Comparison of ENCODE assay signal across 8 cellular contexts in genomic region chr6:143843689-143844405, GRCh38. TPM values are rescaled to one million over a fixed set of nuclear protein-coding genes. Genes with fewer than 3 reads are reported as not detected.
DNase-seq lines count a peak whose midpoint lies in the region; ATAC-seq and TF ChIP-seq lines count a peak whose summit lies in the region.

No MANE protein-coding gene starts in this region.

- ATAC-seq in HG03066 (IDR thresholded peaks at IDR 0.05; ENCODE audit: low read depth, unreplicated experiment), result peak; percentile 15
- ATAC-seq in gastroesophageal sphincter, result no peak

- H3K9me3 ChIP-seq in WERI-Rb-1 (ENCODE audit: severe bottlenecking) (no peaks in the 10 kb centered on the region), gastroesophageal sphincter (no peaks in the 10 kb centered on the region)

- TF ChIP-seq CTCF in WERI-Rb-1 (IDR thresholded peaks at IDR 0.05; ENCODE audit: low read depth, low read length) (no peak), gastroesophageal sphincter (IDR thresholded peaks at IDR 0.05) (no peak), retinal pigment epithelial cell (conservative IDR thresholded peaks at IDR 0.05; ENCODE audit: low read depth, low read length) (no peak)

- DNase-seq in activated T-cell treated with anti-CD3 and anti-CD28 coated beads for 48 hours (ENCODE audit: low read depth) (peak; percentile 6), WERI-Rb-1 (no peak), retinal pigment epithelial cell (ENCODE audit: low read depth) (no peak), cerebellar nuclear complex (lab: John Stamatoyannopoulos, UW) (no peak), cortex of kidney (lab: John Stamatoyannopoulos, UW) (no peak)
- no peak for DNase-seq in activated T-cell treated with anti-CD3 and anti-CD28 coated beads, Interleukin-2, amount 50 U/mL, for 1 hour

- no peak for TF ChIP-seq POLR2A in gastroesophageal sphincter (IDR thresholded peaks at IDR 0.05)

- H3K36me3 ChIP-seq in WERI-Rb-1 (peaks cover 48% of the 10 kb centered on the region), gastroesophageal sphincter (peaks cover 5 to 44% of the 10 kb centered on the region in 2 donors)

- H3K27ac ChIP-seq in WERI-Rb-1 (peak overlapping the region; percentile 93), gastroesophageal sphincter (peak overlapping the region; percentile 5 to 96 (median 92))

- TF ChIP-seq EP300 in gastroesophageal sphincter (IDR thresholded peaks at IDR 0.05), result no peak

- H3K4me3 ChIP-seq in WERI-Rb-1 (ENCODE audit: low read depth, low read length), result peak overlapping the region; percentile 60
- H3K4me3 ChIP-seq in gastroesophageal sphincter, result peak overlapping the region; percentile 40 to 75
- peak overlapping the region; percentile 92 for H3K4me3 ChIP-seq in retinal pigment epithelial cell (ENCODE audit: low read length)

- H3K4me1 ChIP-seq in gastroesophageal sphincter, result peaks cover 0 to 33% (median 3%) of the 10 kb centered on the region in 3 donors

- 3 to 17% methylated on average over 5 to 10 of the region's 13 CpGs for WGBS in gastroesophageal sphincter (ENCODE audit: low coverage in 1 of 2), 2 donors

- H3K27me3 ChIP-seq in WERI-Rb-1 (ENCODE audit: insufficient read depth, low read depth, severe bottlenecking), result no peaks in the 10 kb centered on the region
- H3K27me3 ChIP-seq in gastroesophageal sphincter, result no peaks in the 10 kb centered on the region

RNA-seq across cellular contexts. Expression of gene LTV1, which starts 0.7 kb away (rescaled TPM):
- 10 to 100 TPM; 15.3 to 20.5 (median 17.1) TPM for total RNA-seq in gastroesophageal sphincter

RNA-seq across cellular contexts. Expression of gene ZC2HC1B, which starts 20.4 kb away (rescaled TPM):
- not detected for total RNA-seq in gastroesophageal sphincter
